Comparison of ENCODE assay signal across 1 cellular context in genomic region chr12:45991289-45992249, GRCh38.
TF ChIP-seq lines count a peak whose summit lies in the region.

No MANE protein-coding gene starts in this region.

TF ChIP-seq in A549, 52 proteins besides CTCF, POLR2A, EP300 and RAD21 (continued from another document):
- TF ChIP-seq HMGXB4 (CRISPR knock-in tag; IDR thresholded peaks at IDR 0.05; ENCODE audit: borderline replicate concordance) (no peak), HOXA7 (CRISPR knock-in tag; IDR thresholded peaks at IDR 0.05) (no peak), GATA3 (IDR thresholded peaks at IDR 0.05; ENCODE audit: borderline replicate concordance) (no peak), CHD4 (IDR thresholded peaks at IDR 0.05; ENCODE audit: borderline replicate concordance) (no peak; the same call in 1 of the 2 replicates), CBX8 (IDR thresholded peaks at IDR 0.05) (no peak), EHMT2 (IDR thresholded peaks at IDR 0.05; ENCODE audit: low read depth) (no peak), ZNF302 (CRISPR knock-in tag; IDR thresholded peaks at IDR 0.05) (no peak), POLR2AphosphoS2 (conservative IDR thresholded peaks at IDR 0.05; ENCODE audit: low read length) (no peak), HOXB13 (CRISPR knock-in tag; IDR thresholded peaks at IDR 0.05; ENCODE audit: low read depth) (no peak), ESRRA (IDR thresholded peaks at IDR 0.05; ENCODE audit: borderline replicate concordance, low read length) (peak; percentile 34; the same call in 1 of the 2 replicates), BCL3 (IDR thresholded peaks at IDR 0.05) (peak; percentile 50; the same call in 1 of the 3 replicates), SREBF2 (IDR thresholded peaks at IDR 0.05) (no peak), USF2 (IDR thresholded peaks at IDR 0.05) (no peak), RCOR1 (IDR thresholded peaks at IDR 0.05; ENCODE audit: low read depth, low read length) (no peak), FOSB (CRISPR knock-in tag; IDR thresholded peaks at IDR 0.05) (no peak), MYC (IDR thresholded peaks at IDR 0.05; ENCODE audit: borderline replicate concordance, low read length) (no peak), RARB (CRISPR knock-in tag; IDR thresholded peaks at IDR 0.05) (no peak), RFX5 (IDR thresholded peaks at IDR 0.05) (no peak), SMC3 (IDR thresholded peaks at IDR 0.05) (peak; percentile 12; the same call in 1 of the 3 replicates), JUNB (IDR thresholded peaks at IDR 0.05) (no peak), TFCP2L1 (CRISPR knock-in tag; IDR thresholded peaks at IDR 0.05) (no peak), HEYL (CRISPR knock-in tag; IDR thresholded peaks at IDR 0.05) (no peak), E2F6 (IDR thresholded peaks at IDR 0.05; ENCODE audit: borderline replicate concordance, low read depth) (peak; percentile 25; the same call in 1 of the 2 replicates), MAFK (IDR thresholded peaks at IDR 0.05; ENCODE audit: partially characterized antibody) (no peak), ATOH8 (CRISPR knock-in tag; IDR thresholded peaks at IDR 0.05; ENCODE audit: low read depth) (no peak), HDAC2 (IDR thresholded peaks at IDR 0.05) (no peak), PHF8 (IDR thresholded peaks at IDR 0.05; ENCODE audit: borderline replicate concordance, low read depth) (peak; percentile 10; the same call in 1 of the 2 replicates), CEBPB (IDR thresholded peaks at IDR 0.05) (no peak), KDM5A (IDR thresholded peaks at IDR 0.05) (no peak)
- TF ChIP-seq, protein P1, sequence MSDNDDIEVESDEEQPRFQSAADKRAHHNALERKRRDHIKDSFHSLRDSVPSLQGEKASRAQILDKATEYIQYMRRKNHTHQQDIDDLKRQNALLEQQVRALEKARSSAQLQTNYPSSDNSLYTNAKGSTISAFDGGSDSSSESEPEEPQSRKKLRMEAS (IDR thresholded peaks at IDR 0.05) = peak; percentile 79
- TF ChIP-seq, protein P2, sequence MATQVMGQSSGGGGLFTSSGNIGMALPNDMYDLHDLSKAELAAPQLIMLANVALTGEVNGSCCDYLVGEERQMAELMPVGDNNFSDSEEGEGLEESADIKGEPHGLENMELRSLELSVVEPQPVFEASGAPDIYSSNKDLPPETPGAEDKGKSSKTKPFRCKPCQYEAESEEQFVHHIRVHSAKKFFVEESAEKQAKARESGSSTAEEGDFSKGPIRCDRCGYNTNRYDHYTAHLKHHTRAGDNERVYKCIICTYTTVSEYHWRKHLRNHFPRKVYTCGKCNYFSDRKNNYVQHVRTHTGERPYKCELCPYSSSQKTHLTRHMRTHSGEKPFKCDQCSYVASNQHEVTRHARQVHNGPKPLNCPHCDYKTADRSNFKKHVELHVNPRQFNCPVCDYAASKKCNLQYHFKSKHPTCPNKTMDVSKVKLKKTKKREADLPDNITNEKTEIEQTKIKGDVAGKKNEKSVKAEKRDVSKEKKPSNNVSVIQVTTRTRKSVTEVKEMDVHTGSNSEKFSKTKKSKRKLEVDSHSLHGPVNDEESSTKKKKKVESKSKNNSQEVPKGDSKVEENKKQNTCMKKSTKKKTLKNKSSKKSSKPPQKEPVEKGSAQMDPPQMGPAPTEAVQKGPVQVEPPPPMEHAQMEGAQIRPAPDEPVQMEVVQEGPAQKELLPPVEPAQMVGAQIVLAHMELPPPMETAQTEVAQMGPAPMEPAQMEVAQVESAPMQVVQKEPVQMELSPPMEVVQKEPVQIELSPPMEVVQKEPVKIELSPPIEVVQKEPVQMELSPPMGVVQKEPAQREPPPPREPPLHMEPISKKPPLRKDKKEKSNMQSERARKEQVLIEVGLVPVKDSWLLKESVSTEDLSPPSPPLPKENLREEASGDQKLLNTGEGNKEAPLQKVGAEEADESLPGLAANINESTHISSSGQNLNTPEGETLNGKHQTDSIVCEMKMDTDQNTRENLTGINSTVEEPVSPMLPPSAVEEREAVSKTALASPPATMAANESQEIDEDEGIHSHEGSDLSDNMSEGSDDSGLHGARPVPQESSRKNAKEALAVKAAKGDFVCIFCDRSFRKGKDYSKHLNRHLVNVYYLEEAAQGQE (IDR thresholded peaks at IDR 0.05) = no peak
